1 cellular context compared by ENCODE assay signal in genomic region chr14:100004392-100004791, GRCh38.
A peak's percentile ranks its signal among the peaks of the same experiment; 100 is the strongest.
TF ChIP-seq lines count a peak whose summit lies in the region.

No MANE protein-coding gene starts in this region.

TF ChIP-seq in HEK293, 187 proteins besides CTCF, POLR2A, EP300 and RAD21 (continued from another document):
- TF ChIP-seq ZNF280C (tag by site-specific recombination; IDR thresholded peaks at IDR 0.05) = no peak
- TF ChIP-seq RBAK (tag by site-specific recombination; IDR thresholded peaks at IDR 0.05) = no peak
- no peak for TF ChIP-seq ZNF362 (tag by site-specific recombination; IDR thresholded peaks at IDR 0.05)
- peak; percentile 44; the same call in 1 of the 2 replicates for TF ChIP-seq ZNF518A (tag by site-specific recombination; conservative IDR thresholded peaks at IDR 0.05; ENCODE audit: low read depth)
- no peak for TF ChIP-seq ZNF133 (tag by site-specific recombination; IDR thresholded peaks at IDR 0.05)
- TF ChIP-seq ZNF366 (tag by site-specific recombination; conservative IDR thresholded peaks at IDR 0.05) = no peak
- TF ChIP-seq REPIN1 (tag by site-specific recombination; IDR thresholded peaks at IDR 0.05; ENCODE audit: low read depth) = no peak
- TF ChIP-seq PRDM2 (tag by site-specific recombination; IDR thresholded peaks at IDR 0.05; ENCODE audit: borderline replicate concordance) = no peak
- 0 out of 2 replicates have a peak, but pooled peaks have one; percentile 72 for TF ChIP-seq ZNF626 (tag by site-specific recombination; IDR thresholded peaks at IDR 0.05)
- peak; percentile 51; the same call in 1 of the 2 replicates for TF ChIP-seq ZNF174 (tag by site-specific recombination; IDR thresholded peaks at IDR 0.05)
- TF ChIP-seq ZNF510 (tag by site-specific recombination; IDR thresholded peaks at IDR 0.05; ENCODE audit: insufficient replicate concordance) = no peak
- no peak for TF ChIP-seq ZNF112 (tag by site-specific recombination; IDR thresholded peaks at IDR 0.05)
- peak; percentile 37; the same call in 1 of the 2 replicates for TF ChIP-seq ZNF350 (tag by site-specific recombination; IDR thresholded peaks at IDR 0.05)
- 0 out of 2 replicates have a peak, but pooled peaks have one; percentile 54 for TF ChIP-seq ZNF549 (tag by site-specific recombination; IDR thresholded peaks at IDR 0.05)
- TF ChIP-seq ZNF624 (tag by site-specific recombination; IDR thresholded peaks at IDR 0.05) = no peak
- TF ChIP-seq ZFHX2 (tag by site-specific recombination; conservative IDR thresholded peaks at IDR 0.05) = no peak
- peak; percentile 62; the same call in 1 of the 2 replicates for TF ChIP-seq ZNF610 (tag by site-specific recombination; IDR thresholded peaks at IDR 0.05; ENCODE audit: borderline replicate concordance)
- peak; percentile 43; the same call in 1 of the 2 replicates for TF ChIP-seq ZNF184 (tag by site-specific recombination; IDR thresholded peaks at IDR 0.05)
